Comparison of ENCODE assay signal across 8 cellular contexts in genomic region chr15:90400005-90400758, GRCh38. TPM values are rescaled to one million over a fixed set of nuclear protein-coding genes. Genes with fewer than 3 reads are reported as not detected.
DNase-seq lines count a peak whose midpoint lies in the region; FAIRE-seq and TF ChIP-seq lines count a peak whose summit lies in the region.

No MANE protein-coding gene starts in this region.

- H3K36me3 ChIP-seq in effector memory CD4-positive, alpha-beta T cell (ENCODE audit: control insufficient read depth, insufficient read depth, low read length) = no peaks in the 10 kb centered on the region
- peaks cover 0 to 10% of the 10 kb centered on the region in 2 experiments for H3K36me3 ChIP-seq in trophoblast cell (ENCODE audit: control insufficient read depth in 1 of 2, insufficient read depth in 2 of 2, low read length in 2 of 2)

- H4K8ac ChIP-seq in trophoblast cell (ENCODE audit: low read depth, low read length) = no peak overlapping the region

- no peak overlapping the region for H3K18ac ChIP-seq in trophoblast cell (ENCODE audit: low read length)

- H3K9ac ChIP-seq in trophoblast cell (ENCODE audit: low read length) = no peak overlapping the region

- FAIRE-seq in GM12891 (lab: Jason Lieb, UNC) = peak; percentile 38

- H3K79me1 ChIP-seq in trophoblast cell (ENCODE audit: low read length) = peaks cover 7% of the 10 kb centered on the region

- no peak overlapping the region for H3K14ac ChIP-seq in trophoblast cell (ENCODE audit: low read length)

- peak overlapping the region; percentile 83 for H2BK12ac ChIP-seq in trophoblast cell (ENCODE audit: low read length)

- no peak for TF ChIP-seq POLR2A in GM12891 (IDR thresholded peaks at IDR 0.05; ENCODE audit: low read depth, low read length)

- peak overlapping the region; percentile 86 for H2BK5ac ChIP-seq in trophoblast cell (ENCODE audit: low read depth, low read length, poor library complexity)

- peaks cover 12% of the 10 kb centered on the region for H3K79me2 ChIP-seq in trophoblast cell (ENCODE audit: control insufficient read depth, insufficient read depth, low read length, poor library complexity)

- peak overlapping the region; percentile 61 for H3K4me2 ChIP-seq in trophoblast cell (ENCODE audit: low read length)

- no peak overlapping the region for H4K12ac ChIP-seq in trophoblast cell (ENCODE audit: low read depth, low read length)

- no peak overlapping the region for H2BK120ac ChIP-seq in trophoblast cell (ENCODE audit: insufficient read depth, low read length, poor library complexity)

- no peak overlapping the region for H4K91ac ChIP-seq in trophoblast cell (ENCODE audit: low read depth, low read length)

- H3K23ac ChIP-seq in trophoblast cell (ENCODE audit: low read length) = no peak overlapping the region

- WGBS in trophoblast cell (ENCODE audit: extremely low coverage, insufficient coverage, insufficient read length) = no CpG with 5 or more reads among the region's 7 CpGs

- peak overlapping the region; percentile 92 for H3K27ac ChIP-seq in effector memory CD4-positive, alpha-beta T cell (ENCODE audit: insufficient read depth, low read length, poor library complexity, severe bottlenecking)
- H3K27ac ChIP-seq in trophoblast cell (ENCODE audit: low read depth, low read length) = peak overlapping the region; percentile 68

- no peak overlapping the region for H2AFZ ChIP-seq in trophoblast cell (ENCODE audit: insufficient read depth, low read length, poor library complexity)

- no peaks in the 10 kb centered on the region for H3K27me3 ChIP-seq in effector memory CD4-positive, alpha-beta T cell (replicated peaks; ENCODE audit: control insufficient read depth, insufficient read depth, low read length, poor library complexity, severe bottlenecking)
- no peaks in the 10 kb centered on the region for H3K27me3 ChIP-seq in trophoblast cell (ENCODE audit: insufficient read depth, low read length)

- H3K9me3 ChIP-seq in effector memory CD4-positive, alpha-beta T cell (ENCODE audit: control insufficient read depth, low read length) = no peaks in the 10 kb centered on the region
- no peaks in the 10 kb centered on the region for H3K9me3 ChIP-seq in trophoblast cell (ENCODE audit: insufficient read depth, low read depth, low read length)

- peaks cover 27% of the 10 kb centered on the region for H3K4me1 ChIP-seq in effector memory CD4-positive, alpha-beta T cell (ENCODE audit: control insufficient read depth, insufficient read depth, low read length, poor library complexity, severe bottlenecking)
- peaks cover 9 to 18% of the 10 kb centered on the region in 2 experiments for H3K4me1 ChIP-seq in trophoblast cell (ENCODE audit: control insufficient read depth in 1 of 2, insufficient read depth in 2 of 2, low read length in 2 of 2)

- peak overlapping the region; percentile 92 for H3K4ac ChIP-seq in trophoblast cell (ENCODE audit: low read depth, low read length)

- H2AK5ac ChIP-seq in trophoblast cell (ENCODE audit: low read length) = no peak overlapping the region

- peak overlapping the region; percentile 10 for H3K4me3 ChIP-seq in effector memory CD4-positive, alpha-beta T cell (ENCODE audit: insufficient read depth, low read depth, low read length, poor library complexity, severe bottlenecking)
- H3K4me3 ChIP-seq in trophoblast cell (ENCODE audit: low read depth, low read length) = no peak overlapping the region

- DNase-seq in GM12891 (ENCODE audit: insufficient read length, low spot score) = no peak
- peak; percentile 7 for DNase-seq in NCI-H748 (lab: John Stamatoyannopoulos, UW; ENCODE audit: unreplicated experiment)
- no peak for DNase-seq in effector memory CD4-positive, alpha-beta T cell
- DNase-seq in trophoblast cell = no peak
- no peak for DNase-seq in cerebellar nuclear complex (lab: John Stamatoyannopoulos, UW)
- no peak for DNase-seq in NCI-H2227 treated with DMSO at 0.1 percent for 48 hours (lab: John Stamatoyannopoulos, UW)
- no peak for DNase-seq in NCI-H2081 (lab: John Stamatoyannopoulos, UW)
- DNase-seq in activated CD8-positive, alpha-beta memory T cell treated with anti-CD3 and anti-CD28 coated beads, Interleukin-2, amount 50 U/mL, for 4 hours = no peak

TF ChIP-seq in GM12891, 5 proteins besides CTCF, POLR2A, EP300 and RAD21:
- TF ChIP-seq TAF1 (IDR thresholded peaks at IDR 0.05; ENCODE audit: low read depth, low read length) (no peak), PAX5 (IDR thresholded peaks at IDR 0.05; ENCODE audit: insufficient read depth, low read length, severe bottlenecking) (no peak), SPI1 (IDR thresholded peaks at IDR 0.05; ENCODE audit: low read depth, low read length) (peak; percentile 17; the same call in 1 of the 2 replicates), POU2F2 (IDR thresholded peaks at IDR 0.05; ENCODE audit: low read depth, low read length) (no peak), POLR2AphosphoS5 (IDR thresholded peaks at IDR 0.05; ENCODE audit: low read depth, low read length) (no peak)
TF ChIP-seq in GM12891: peak in this region for 1.

RNA-seq across cellular contexts. Expression of gene IQGAP1, which starts 12.1 kb away (rescaled TPM):
- 73.8 TPM for polyA plus RNA-seq in GM12891 (2012; ENCODE audit: low read depth, missing spikeins)
- polyA plus RNA-seq in trophoblast cell (2013) = 301 and 302 TPM in 2 replicates

RNA-seq across cellular contexts. Expression of gene ZNF774, which starts 48.1 kb away (rescaled TPM):
- 0.55 TPM for polyA plus RNA-seq in GM12891 (2012; ENCODE audit: low read depth, missing spikeins)
- 1.9 and 2.3 TPM in 2 replicates for polyA plus RNA-seq in trophoblast cell (2013)
